ENCODE assay signal across 2 cellular contexts in genomic region chr2:99141110-99142108, GRCh38.
TF ChIP-seq lines count a peak whose summit lies in the region.

TSS of gene C2orf15 (plus strand) at chr2:99141707. CDS start at chr2:99150559, 8,852 bp downstream.

TF ChIP-seq in HCT116, 20 proteins besides CTCF, POLR2A, EP300 and RAD21 (continued from another document):
- peak; percentile 40; the same call in 1 of the 2 replicates for TF ChIP-seq SP1 (IDR thresholded peaks at IDR 0.05; ENCODE audit: low read depth)
- TF ChIP-seq, protein P1, sequence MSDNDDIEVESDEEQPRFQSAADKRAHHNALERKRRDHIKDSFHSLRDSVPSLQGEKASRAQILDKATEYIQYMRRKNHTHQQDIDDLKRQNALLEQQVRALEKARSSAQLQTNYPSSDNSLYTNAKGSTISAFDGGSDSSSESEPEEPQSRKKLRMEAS (IDR thresholded peaks at IDR 0.05), result peak; percentile 44; the same call in 1 of the 2 replicates
- peak; percentile 98 for TF ChIP-seq POLR2AphosphoS5 (IDR thresholded peaks at IDR 0.05; ENCODE audit: low read depth, low read length)
- peak; percentile 71 for TF ChIP-seq ZBTB33 (IDR thresholded peaks at IDR 0.05; ENCODE audit: extremely low read depth, insufficient replicate concordance, low read length)
- TF ChIP-seq CEBPB (IDR thresholded peaks at IDR 0.05; ENCODE audit: low read depth), result no peak

TF ChIP-seq in neural cell, 6 proteins besides CTCF, POLR2A, EP300 and RAD21 (continued from another document):
- no peak for TF ChIP-seq REST (IDR thresholded peaks at IDR 0.05; ENCODE audit: borderline replicate concordance)
TF ChIP-seq in neural cell: peak in this region for 3.
